In genomic region chr7:1475393-1475792, GRCh38 we compare ENCODE assay signal across 1 cellular context.
TF ChIP-seq lines count a peak whose summit lies in the region.

No MANE protein-coding gene starts in this region.

TF ChIP-seq in HCT116, 20 proteins besides CTCF, POLR2A, EP300 and RAD21 (continued from another document):
- TF ChIP-seq REST (IDR thresholded peaks at IDR 0.05; ENCODE audit: low read depth) (no peak), SRF (IDR thresholded peaks at IDR 0.05; ENCODE audit: low read depth) (no peak), TCF7L2 (IDR thresholded peaks at IDR 0.05; ENCODE audit: borderline replicate concordance, extremely low read depth, insufficient read depth, insufficient read length) (no peak), CBX3 (IDR thresholded peaks at IDR 0.05; ENCODE audit: low read depth) (no peak)
